ENCODE assay signal across 8 cellular contexts in genomic region chr17:50541916-50542688, GRCh38. TPM values are rescaled to one million over a fixed set of nuclear protein-coding genes. Genes with fewer than 3 reads are reported as not detected.
A peak's percentile ranks its signal among the peaks of the same experiment; 100 is the strongest.
DNase-seq lines count a peak whose midpoint lies in the region; ATAC-seq and TF ChIP-seq lines count a peak whose summit lies in the region.

No MANE protein-coding gene starts in this region.

- TF ChIP-seq EP300 in esophagus muscularis mucosa (IDR thresholded peaks at IDR 0.05): no peak

- H3K4me1 ChIP-seq in esophagus muscularis mucosa: peaks cover 22 to 31% (median 26%) of the 10 kb centered on the region in 4 donors

- peaks cover 17% of the 10 kb centered on the region for H3K4me1 Mint-ChIP-seq in activated T-cell treated with anti-CD3 and anti-CD28 coated beads, Interleukin-2, amount 50 U/mL, for 4 hours (ENCODE audit: low read depth)

- H3K27me3 ChIP-seq in esophagus muscularis mucosa: no peaks in the 10 kb centered on the region

- peak overlapping the region; percentile 60 to 77 (median 68) for H3K4me3 ChIP-seq in esophagus muscularis mucosa

- intact Hi-C loops in esophagus muscularis mucosa (cut with DNase I): loop anchor here (2.0 to 10.0 kb wide), 2 partner anchors 61 to 413 kb away; no protein-coding TSS in a partner anchor

- no peak for TF ChIP-seq POLR2A in esophagus muscularis mucosa (IDR thresholded peaks at IDR 0.05; ENCODE audit: low read depth)

- H3K27me3 Mint-ChIP-seq in activated T-cell treated with anti-CD3 and anti-CD28 coated beads, Interleukin-2, amount 50 U/mL, for 4 hours (ENCODE audit: low read depth): peaks cover 6% of the 10 kb centered on the region

- H3K36me3 Mint-ChIP-seq in activated T-cell treated with anti-CD3 and anti-CD28 coated beads, Interleukin-2, amount 50 U/mL, for 4 hours (ENCODE audit: insufficient read depth): no peaks in the 10 kb centered on the region

- ATAC-seq in GM21381 (IDR thresholded peaks at IDR 0.05; ENCODE audit: unreplicated experiment): peak; percentile 75
- ATAC-seq in activated T-cell treated with anti-CD3 and anti-CD28 coated beads, Interleukin-2, amount 50 U/mL, for 4 hours: peak; percentile 87

- peak; percentile 100 for DNase-seq in D341Med (ENCODE audit: low spot score)
- peak in 68 of 76 experiments; percentile 14 to 87 (median 68) for DNase-seq in HUDEP-2 (lab: John Stamatoyannopoulos, UW; ENCODE audit: unreplicated experiment in 76 of 76)
- DNase-seq in OCI-M1 (lab: John Stamatoyannopoulos, UW): peak; percentile 89
- DNase-seq in activated T-cell treated with anti-CD3 and anti-CD28 coated beads, Interleukin-2, amount 50 U/mL, for 4 hours: peak; percentile 77
- DNase-seq in esophagus muscularis mucosa (ENCODE audit: extremely low spot score): peak; percentile 95
- peak; percentile 89 for DNase-seq in myocyte (ENCODE audit: low read depth)
- peak; percentile 59 to 78 for DNase-seq in stimulated activated CD8-positive, alpha-beta memory T cell treated with anti-CD3 and anti-CD28 coated beads, Interleukin-7, amount 100 ng/mL, for 4 hours (ENCODE audit: low read depth in 2 of 2)

- H3K4me3 Mint-ChIP-seq in activated T-cell treated with anti-CD3 and anti-CD28 coated beads, Interleukin-2, amount 50 U/mL, for 4 hours: peak overlapping the region; percentile 76

- peak overlapping the region; percentile 64 to 78 (median 68) for H3K27ac ChIP-seq in esophagus muscularis mucosa (replicated peaks in 1 of 4)

- TF ChIP-seq CTCF in esophagus muscularis mucosa (IDR thresholded peaks at IDR 0.05): peak in 2 of 3 experiments; percentile 23 to 29

- peaks cover 0 to 14% (median 0%) of the 10 kb centered on the region in 4 donors for H3K36me3 ChIP-seq in esophagus muscularis mucosa

- H3K9me3 Mint-ChIP-seq in activated T-cell treated with anti-CD3 and anti-CD28 coated beads, Interleukin-2, amount 50 U/mL, for 4 hours: no peaks in the 10 kb centered on the region

- no peaks in the 10 kb centered on the region for H3K9me3 ChIP-seq in esophagus muscularis mucosa

- whole genome bisulfite sequencing in esophagus muscularis mucosa: 1% methylated on average over 29 of the region's 65 CpGs

RNA-seq across cellular contexts. Expression of gene SPATA20, which starts 4.9 kb away (rescaled TPM):
- total RNA-seq in activated T-cell treated with anti-CD3 and anti-CD28 coated beads, Interleukin-2, amount 50 U/mL, for 4 hours: 10 to 100 TPM in 2 of 3 donors, 1 to 10 TPM in 1; 6.5 to 16.9 (median 13.5) TPM
- total RNA-seq in esophagus muscularis mucosa (10 to 100 TPM; 44.1 to 64.4 (median 54.6) TPM), myocyte (45.9 and 50.3 TPM in 2 replicates)
- 39.6 TPM for polyA plus RNA-seq in myocyte (2012)

RNA-seq across cellular contexts. Expression of gene EPN3, which starts 9.6 kb away (rescaled TPM):
- total RNA-seq in activated T-cell treated with anti-CD3 and anti-CD28 coated beads, Interleukin-2, amount 50 U/mL, for 4 hours: under 1 TPM in 1 of 3 donors, not detected in 2; 0.30 TPM
- total RNA-seq in esophagus muscularis mucosa: not detected
- not detected in 2 replicates for total RNA-seq in myocyte
- polyA plus RNA-seq in myocyte (2012): not detected

RNA-seq across cellular contexts. Expression of gene CACNA1G, which starts 18.4 kb away (rescaled TPM):
- under 1 TPM in 1 of 3 donors, not detected in 2; 0.03 TPM for total RNA-seq in activated T-cell treated with anti-CD3 and anti-CD28 coated beads, Interleukin-2, amount 50 U/mL, for 4 hours
- total RNA-seq in esophagus muscularis mucosa: under 1 TPM in 3 of 4 donors, not detected in 1; 0.39 to 0.63 (median 0.50) TPM
- 0.03 and 0.10 TPM in 2 replicates for total RNA-seq in myocyte
- 0.15 TPM for polyA plus RNA-seq in myocyte (2012)

RNA-seq across cellular contexts. Expression of gene MYCBPAP, which starts 33.9 kb away (rescaled TPM):
- under 1 TPM; 0.26 to 0.49 (median 0.30) TPM for total RNA-seq in activated T-cell treated with anti-CD3 and anti-CD28 coated beads, Interleukin-2, amount 50 U/mL, for 4 hours
- total RNA-seq in esophagus muscularis mucosa (1 to 10 TPM in 2 of 4 donors, under 1 TPM in 1, not detected in 1; 0.33 to 1.6 (median 1.2) TPM), myocyte (0.35 and 0.52 TPM in 2 replicates)
- 0.77 TPM for polyA plus RNA-seq in myocyte (2012)

Comparison
In these comparisons a context has a peak if more than half of its experiments do, and no peak if none do; other contexts are left out.
1. Peak in every context shown above with its lines: DNase-seq, ATAC-seq, H3K4me3 ChIP-seq and H3K27ac ChIP-seq.